1 cellular context compared by ENCODE assay signal in the genomic region with DNA sequence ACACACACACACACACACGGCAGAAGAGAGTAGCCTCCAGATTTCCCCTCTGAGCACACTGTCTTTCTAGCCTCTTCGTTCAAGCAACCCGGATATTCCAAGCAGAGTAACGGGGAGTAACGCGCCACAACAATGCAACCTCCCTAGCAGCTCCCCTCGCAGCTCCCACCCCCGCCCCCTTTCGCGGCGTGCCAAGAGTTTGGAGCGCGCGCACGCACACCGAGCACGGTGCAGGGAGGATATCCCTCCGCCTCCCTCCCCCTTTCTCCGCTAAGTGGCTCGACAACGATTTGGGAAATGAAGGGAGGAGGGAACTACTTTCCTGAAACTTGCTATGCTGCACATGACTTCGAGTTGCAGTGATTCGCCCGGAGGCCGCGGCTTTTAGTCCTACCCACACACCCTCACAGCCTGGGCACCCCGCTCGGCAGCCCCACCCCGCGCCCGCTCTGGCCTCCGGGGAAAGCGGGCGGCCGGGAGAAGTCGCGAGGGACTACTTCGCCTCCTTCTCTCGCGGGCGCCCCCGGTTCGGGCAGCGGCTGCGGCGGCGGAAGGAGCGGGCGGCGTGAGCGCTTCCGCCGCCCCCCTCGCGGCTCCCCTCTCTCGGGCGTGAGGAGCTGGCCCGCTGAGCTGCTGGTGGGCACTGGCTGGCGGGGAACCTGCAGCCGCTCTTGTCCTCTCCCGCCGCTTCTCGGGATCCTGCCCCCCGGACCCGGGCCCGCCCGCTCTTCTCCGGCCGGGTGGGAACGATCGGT.
TF ChIP-seq lines count a peak whose summit lies in the region.

No MANE protein-coding gene starts in this region.

TF ChIP-seq in HepG2, 621 proteins besides CTCF, POLR2A, EP300 and RAD21 (continued from another document and continues in another):
- 0 out of 2 replicates have a peak, but pooled peaks have one; percentile 2 for TF ChIP-seq DPF2 (CRISPR knock-in tag; IDR thresholded peaks at IDR 0.05; ENCODE audit: borderline replicate concordance, low read depth)
- no peak for TF ChIP-seq CREB3 (CRISPR knock-in tag; IDR thresholded peaks at IDR 0.05)
- no peak; the same call in 1 of the 2 replicates for TF ChIP-seq HDAC2 (CRISPR knock-in tag; IDR thresholded peaks at IDR 0.05)
- TF ChIP-seq MXI1 (IDR thresholded peaks at IDR 0.05; ENCODE audit: borderline replicate concordance, low read depth, low read length) = peak; percentile 58; the same call in 1 of the 3 replicates
- TF ChIP-seq ZNF160 (CRISPR knock-in tag; IDR thresholded peaks at IDR 0.05) = no peak
- TF ChIP-seq NFE2L1 (CRISPR knock-in tag; IDR thresholded peaks at IDR 0.05; ENCODE audit: borderline replicate concordance) = no peak
- TF ChIP-seq ZNF773 (CRISPR knock-in tag; IDR thresholded peaks at IDR 0.05; ENCODE audit: borderline replicate concordance) = peak; percentile 35; the same call in 1 of the 2 replicates
- no peak for TF ChIP-seq NPAS2 (CRISPR knock-in tag; IDR thresholded peaks at IDR 0.05; ENCODE audit: borderline replicate concordance)
- TF ChIP-seq ZNF615 (CRISPR knock-in tag; IDR thresholded peaks at IDR 0.05; ENCODE audit: borderline replicate concordance) = no peak
- peak; percentile 70; the same call in 1 of the 2 replicates for TF ChIP-seq ZNF547 (CRISPR knock-in tag; IDR thresholded peaks at IDR 0.05)
- TF ChIP-seq KLF13 (CRISPR knock-in tag; IDR thresholded peaks at IDR 0.05) = no peak; the same call in 1 of the 2 replicates
- TF ChIP-seq HNRNPUL1 (IDR thresholded peaks at IDR 0.05; ENCODE audit: low read depth, low read length) = no peak
- no peak for TF ChIP-seq HNF1A (IDR thresholded peaks at IDR 0.05; ENCODE audit: low read depth)
- TF ChIP-seq HNF1A (CRISPR knock-in tag; IDR thresholded peaks at IDR 0.05; ENCODE audit: borderline replicate concordance) = peak; percentile 57; the same call in 1 of the 2 replicates
- TF ChIP-seq SNRNP70 (IDR thresholded peaks at IDR 0.05; ENCODE audit: low read depth, low read length) = no peak
- no peak for TF ChIP-seq KDM3A (CRISPR knock-in tag; IDR thresholded peaks at IDR 0.05; ENCODE audit: low read depth)
- TF ChIP-seq RFX1 (IDR thresholded peaks at IDR 0.05) = no peak
- no peak; the same call in 1 of the 2 replicates for TF ChIP-seq AKAP8 (CRISPR knock-in tag; IDR thresholded peaks at IDR 0.05)
- TF ChIP-seq PAX8 (CRISPR knock-in tag; IDR thresholded peaks at IDR 0.05; ENCODE audit: borderline replicate concordance) = no peak
- no peak for TF ChIP-seq PHF5A (CRISPR knock-in tag; IDR thresholded peaks at IDR 0.05; ENCODE audit: low read depth, unreplicated experiment)
- TF ChIP-seq TSC22D2 (CRISPR knock-in tag; IDR thresholded peaks at IDR 0.05; ENCODE audit: borderline replicate concordance) = no peak
- peak; percentile 71 for TF ChIP-seq POGZ (CRISPR knock-in tag; IDR thresholded peaks at IDR 0.05)
- TF ChIP-seq ZNF30 (CRISPR knock-in tag; IDR thresholded peaks at IDR 0.05) = no peak
- TF ChIP-seq WIZ (CRISPR knock-in tag; IDR thresholded peaks at IDR 0.05) = no peak
- no peak for TF ChIP-seq ZSCAN21 (CRISPR knock-in tag; IDR thresholded peaks at IDR 0.05; ENCODE audit: borderline replicate concordance)
- TF ChIP-seq ZNF350 (CRISPR knock-in tag; IDR thresholded peaks at IDR 0.05; ENCODE audit: borderline replicate concordance, low read depth) = no peak; the same call in 1 of the 2 replicates
- TF ChIP-seq ZNF276 (CRISPR knock-in tag; IDR thresholded peaks at IDR 0.05; ENCODE audit: low read depth) = no peak; the same call in 1 of the 2 replicates
- TF ChIP-seq GABPB1 (CRISPR knock-in tag; IDR thresholded peaks at IDR 0.05) = peak; percentile 83
- no peak for TF ChIP-seq SNAPC4 (CRISPR knock-in tag; IDR thresholded peaks at IDR 0.05)
- TF ChIP-seq NFATC3 (CRISPR knock-in tag; IDR thresholded peaks at IDR 0.05) = no peak
- no peak for TF ChIP-seq ZNF331 (CRISPR knock-in tag; IDR thresholded peaks at IDR 0.05)
- TF ChIP-seq, protein P1, sequence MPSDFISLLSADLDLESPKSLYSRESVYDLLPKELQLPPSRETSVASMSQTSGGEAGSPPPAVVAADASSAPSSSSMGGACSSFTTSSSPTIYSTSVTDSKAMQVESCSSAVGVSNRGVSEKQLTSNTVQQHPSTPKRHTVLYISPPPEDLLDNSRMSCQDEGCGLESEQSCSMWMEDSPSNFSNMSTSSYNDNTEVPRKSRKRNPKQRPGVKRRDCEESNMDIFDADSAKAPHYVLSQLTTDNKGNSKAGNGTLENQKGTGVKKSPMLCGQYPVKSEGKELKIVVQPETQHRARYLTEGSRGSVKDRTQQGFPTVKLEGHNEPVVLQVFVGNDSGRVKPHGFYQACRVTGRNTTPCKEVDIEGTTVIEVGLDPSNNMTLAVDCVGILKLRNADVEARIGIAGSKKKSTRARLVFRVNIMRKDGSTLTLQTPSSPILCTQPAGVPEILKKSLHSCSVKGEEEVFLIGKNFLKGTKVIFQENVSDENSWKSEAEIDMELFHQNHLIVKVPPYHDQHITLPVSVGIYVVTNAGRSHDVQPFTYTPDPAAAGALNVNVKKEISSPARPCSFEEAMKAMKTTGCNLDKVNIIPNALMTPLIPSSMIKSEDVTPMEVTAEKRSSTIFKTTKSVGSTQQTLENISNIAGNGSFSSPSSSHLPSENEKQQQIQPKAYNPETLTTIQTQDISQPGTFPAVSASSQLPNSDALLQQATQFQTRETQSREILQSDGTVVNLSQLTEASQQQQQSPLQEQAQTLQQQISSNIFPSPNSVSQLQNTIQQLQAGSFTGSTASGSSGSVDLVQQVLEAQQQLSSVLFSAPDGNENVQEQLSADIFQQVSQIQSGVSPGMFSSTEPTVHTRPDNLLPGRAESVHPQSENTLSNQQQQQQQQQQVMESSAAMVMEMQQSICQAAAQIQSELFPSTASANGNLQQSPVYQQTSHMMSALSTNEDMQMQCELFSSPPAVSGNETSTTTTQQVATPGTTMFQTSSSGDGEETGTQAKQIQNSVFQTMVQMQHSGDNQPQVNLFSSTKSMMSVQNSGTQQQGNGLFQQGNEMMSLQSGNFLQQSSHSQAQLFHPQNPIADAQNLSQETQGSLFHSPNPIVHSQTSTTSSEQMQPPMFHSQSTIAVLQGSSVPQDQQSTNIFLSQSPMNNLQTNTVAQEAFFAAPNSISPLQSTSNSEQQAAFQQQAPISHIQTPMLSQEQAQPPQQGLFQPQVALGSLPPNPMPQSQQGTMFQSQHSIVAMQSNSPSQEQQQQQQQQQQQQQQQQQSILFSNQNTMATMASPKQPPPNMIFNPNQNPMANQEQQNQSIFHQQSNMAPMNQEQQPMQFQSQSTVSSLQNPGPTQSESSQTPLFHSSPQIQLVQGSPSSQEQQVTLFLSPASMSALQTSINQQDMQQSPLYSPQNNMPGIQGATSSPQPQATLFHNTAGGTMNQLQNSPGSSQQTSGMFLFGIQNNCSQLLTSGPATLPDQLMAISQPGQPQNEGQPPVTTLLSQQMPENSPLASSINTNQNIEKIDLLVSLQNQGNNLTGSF (CRISPR knock-in tag; IDR thresholded peaks at IDR 0.05) = no peak
- peak; percentile 21; the same call in 1 of the 2 replicates for TF ChIP-seq FOXC1 (CRISPR knock-in tag; IDR thresholded peaks at IDR 0.05; ENCODE audit: borderline replicate concordance)
- TF ChIP-seq ZC3H4 (CRISPR knock-in tag; IDR thresholded peaks at IDR 0.05; ENCODE audit: borderline replicate concordance) = no peak
- TF ChIP-seq, protein P2, sequence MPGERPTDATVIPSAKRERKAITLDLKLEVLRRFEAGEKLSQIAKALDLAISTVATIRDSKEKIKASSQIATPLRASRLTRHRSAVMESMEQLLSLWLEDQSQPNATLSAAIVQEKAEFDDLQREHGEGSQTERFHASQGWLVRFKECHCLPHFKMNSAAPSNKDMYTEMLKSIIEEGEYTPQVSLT (CRISPR knock-in tag; IDR thresholded peaks at IDR 0.05; ENCODE audit: borderline replicate concordance, low read depth) = no peak
- no peak for TF ChIP-seq ZNF564 (CRISPR knock-in tag; IDR thresholded peaks at IDR 0.05)
- TF ChIP-seq HNF4A (CRISPR knock-in tag; IDR thresholded peaks at IDR 0.05) = no peak
- no peak for TF ChIP-seq ZNF337 (CRISPR knock-in tag; IDR thresholded peaks at IDR 0.05; ENCODE audit: borderline replicate concordance, low read depth)
- TF ChIP-seq RFXANK (CRISPR knock-in tag; IDR thresholded peaks at IDR 0.05) = no peak
- no peak for TF ChIP-seq GRHL1 (CRISPR knock-in tag; conservative IDR thresholded peaks at IDR 0.05)
